Comparison of ENCODE assay signal across 21 cellular contexts in genomic region chr2:189082576-189082975, GRCh38.
DNase-seq lines count a peak whose midpoint lies in the region; ATAC-seq and TF ChIP-seq lines count a peak whose summit lies in the region.
"Had no signal": no experiment of that assay in that cellular context is flagged by ENCODE, and none has a peak within 500 bp of the region (broad histone marks: within the 10 kb centered on the region; RNA-seq: fewer than 3 reads in every experiment).

No MANE protein-coding gene starts in this region.

- no peaks in the 10 kb centered on the region for H3K4me1 Mint-ChIP-seq in endothelial cell (ENCODE audit: unreplicated experiment)
- H3K4me1 Mint-ChIP-seq: activated CD4-positive, alpha-beta T cell treated with anti-CD3 and anti-CD28 coated beads for 36 hours; CD4-positive, alpha-beta memory T cell had no signal

- no peak for TF ChIP-seq EP300 in gastroesophageal sphincter (IDR thresholded peaks at IDR 0.05)

- intact Hi-C loops in left colon (cut with DNase I, micrococcal nuclease) = no loop called here

- H3K9me3 ChIP-seq in gastroesophageal sphincter = no peaks in the 10 kb centered on the region
- H3K9me3 ChIP-seq: upper lobe of left lung had no signal

- H3K27me3 Mint-ChIP-seq in endothelial cell (ENCODE audit: unreplicated experiment) = no peaks in the 10 kb centered on the region
- H3K27me3 Mint-ChIP-seq: activated CD4-positive, alpha-beta T cell treated with anti-CD3 and anti-CD28 coated beads for 36 hours; CD4-positive, alpha-beta memory T cell; dendritic cell treated with granulocyte-macrophage colony-stimulating factor and Interleukin-4, amounts not matched to agents 40 ng/mL and 50 ng/mL, for 4 days; T-helper 17 cell had no signal

- TF ChIP-seq CTCF in gastroesophageal sphincter (IDR thresholded peaks at IDR 0.05) (no peak), endothelial cell (IDR thresholded peaks at IDR 0.05; ENCODE audit: unreplicated experiment) (no peak)

- H3K4me3 ChIP-seq in gastroesophageal sphincter (no peak overlapping the region), skeletal muscle cell (ENCODE audit: low read depth, low read length) (no peak overlapping the region)
- H3K4me3 ChIP-seq: upper lobe of left lung had no signal

- DNase-seq in EL (peak; percentile 82), SK-N-DZ (ENCODE audit: low spot score) (peak; percentile 10), skeletal muscle cell (ENCODE audit: low read depth) (peak; percentile 89), left colon (no peak), endothelial cell (ENCODE audit: low spot score) (no peak), substantia nigra (lab: John Stamatoyannopoulos, UW) (no peak)
- DNase-seq: activated CD4-positive, alpha-beta T cell treated with anti-CD3 and anti-CD28 coated beads for 36 hours; activated T-cell treated with anti-CD3 and anti-CD28 coated beads, Interleukin-2, amount 50 U/mL, for 4 hours; amniotic stem cell; Karpas-422; midbrain; NCI-H1436; NCI-H510A; stimulated activated CD4-positive, alpha-beta T cell treated with anti-CD3 and anti-CD28 coated beads, Interleukin-1b, Interleukin-23, amount 100 ng/mL, for 48 hours; T-helper 17 cell; upper lobe of left lung had no signal

- peak; percentile 46 for ATAC-seq in gastroesophageal sphincter
- ATAC-seq in left colon = no peak
- no peak for ATAC-seq in HG03139 (IDR thresholded peaks at IDR 0.05; ENCODE audit: unreplicated experiment)
- ATAC-seq: activated CD4-positive, alpha-beta T cell treated with anti-CD3 and anti-CD28 coated beads for 36 hours; activated T-cell treated with anti-CD3 and anti-CD28 coated beads, Interleukin-2, amount 50 U/mL, for 4 hours; Panc1; T-helper 17 cell had no signal

- no peak overlapping the region for H3K4me3 Mint-ChIP-seq in endothelial cell (ENCODE audit: unreplicated experiment)
- H3K4me3 Mint-ChIP-seq: activated CD4-positive, alpha-beta T cell treated with anti-CD3 and anti-CD28 coated beads for 36 hours; activated T-cell treated with anti-CD3 and anti-CD28 coated beads, Interleukin-2, amount 50 U/mL, for 4 hours; CD4-positive, alpha-beta memory T cell; dendritic cell treated with granulocyte-macrophage colony-stimulating factor and Interleukin-4, amounts not matched to agents 40 ng/mL and 50 ng/mL, for 4 days; T-helper 17 cell had no signal

- no peak overlapping the region for H3K27ac Mint-ChIP-seq in endothelial cell (ENCODE audit: unreplicated experiment)
- H3K27ac Mint-ChIP-seq: activated CD4-positive, alpha-beta T cell treated with anti-CD3 and anti-CD28 coated beads for 36 hours; CD4-positive, alpha-beta memory T cell; dendritic cell treated with granulocyte-macrophage colony-stimulating factor and Interleukin-4, amounts not matched to agents 40 ng/mL and 50 ng/mL, for 4 days; T-helper 17 cell had no signal

- H3K27ac ChIP-seq in gastroesophageal sphincter (no peak overlapping the region), substantia nigra (ENCODE audit: low read depth, low read length, poor library complexity, severe bottlenecking) (no peak overlapping the region)

- TF ChIP-seq POLR2A in gastroesophageal sphincter (IDR thresholded peaks at IDR 0.05) = no peak

- H3K27me3 ChIP-seq in gastroesophageal sphincter = no peaks in the 10 kb centered on the region
- H3K27me3 ChIP-seq: upper lobe of left lung had no signal

- no peaks in the 10 kb centered on the region for H3K9me3 Mint-ChIP-seq in endothelial cell (ENCODE audit: unreplicated experiment)
- H3K9me3 Mint-ChIP-seq: activated T-cell treated with anti-CD3 and anti-CD28 coated beads, Interleukin-2, amount 50 U/mL, for 4 hours; CD4-positive, alpha-beta memory T cell; dendritic cell treated with granulocyte-macrophage colony-stimulating factor and Interleukin-4, amounts not matched to agents 40 ng/mL and 50 ng/mL, for 4 days had no signal

- H3K4me1 ChIP-seq in gastroesophageal sphincter = peaks cover 0 to 11% (median 0%) of the 10 kb centered on the region in 3 donors
- H3K4me1 ChIP-seq: upper lobe of left lung had no signal

- H3K36me3 ChIP-seq in gastroesophageal sphincter = peaks cover 2 to 65% of the 10 kb centered on the region in 2 donors
- H3K36me3 ChIP-seq: upper lobe of left lung had no signal

- H3K36me3 Mint-ChIP-seq in endothelial cell (ENCODE audit: low read depth, unreplicated experiment) = peaks cover under 1% of the 10 kb centered on the region
- H3K36me3 Mint-ChIP-seq: CD4-positive, alpha-beta memory T cell had no signal

- 31 to 67% methylated on average over 1 of the region's 1 CpG for WGBS in gastroesophageal sphincter (ENCODE audit: low coverage in 1 of 2), 2 donors

Comparison
In these comparisons a context has a peak if more than half of its experiments do, and no peak if none do; other contexts are left out.
1. DNase-seq: peak in EL (single experiment), SK-N-DZ (single experiment) and skeletal muscle cell (single experiment); none in left colon (0 of 2), endothelial cell (single experiment) and substantia nigra (0 of 49).